In the genomic region with DNA sequence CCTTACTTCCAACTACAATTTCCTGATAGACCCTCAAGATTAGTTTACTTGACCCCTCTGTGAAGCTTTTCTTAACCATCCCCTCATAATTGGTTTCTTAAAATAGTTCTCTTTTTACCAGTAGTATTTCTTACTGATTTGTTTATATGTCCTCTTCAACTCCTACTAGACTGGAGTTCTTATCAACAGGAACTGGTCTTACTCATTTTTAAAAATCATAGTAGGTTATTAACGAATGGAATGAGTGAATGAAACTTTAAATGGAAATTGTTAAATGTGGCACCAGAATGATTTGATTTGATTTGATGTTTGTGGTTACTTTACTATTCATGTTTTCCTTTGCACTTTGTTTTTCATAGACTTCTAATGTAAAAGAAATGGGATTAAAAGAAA, we compare ENCODE assay signal across 13 cellular contexts.
"Had no signal": no experiment of that assay in that cellular context is flagged by ENCODE, and none has a peak within 500 bp of the region (broad histone marks: within the 10 kb centered on the region; RNA-seq: fewer than 3 reads in every experiment).

No MANE protein-coding gene starts in this region.

- H3K9me3 Mint-ChIP-seq: central memory CD8-positive, alpha-beta T cell; memory B cell; naive thymus-derived CD8-positive, alpha-beta T cell; stimulated activated naive B cell treated with anti-CD40 and anti-IgM and Interleukin-4, amounts not matched to agents 10 μg/mL and 1 μg/mL and 100 μg/mL, for 72 hours had no signal

- H3K27me3 Mint-ChIP-seq: central memory CD8-positive, alpha-beta T cell; memory B cell had no signal

- H3K4me3 Mint-ChIP-seq: central memory CD8-positive, alpha-beta T cell; memory B cell; naive thymus-derived CD8-positive, alpha-beta T cell; stimulated activated naive B cell treated with anti-CD40 and anti-IgM and Interleukin-4, amounts not matched to agents 10 μg/mL and 1 μg/mL and 100 μg/mL, for 72 hours had no signal

- H3K27ac Mint-ChIP-seq: stimulated activated naive B cell treated with anti-CD40 and anti-IgM and Interleukin-4, amounts not matched to agents 10 μg/mL and 1 μg/mL and 100 μg/mL, for 72 hours had no signal

- H3K4me1 Mint-ChIP-seq: central memory CD8-positive, alpha-beta T cell had no signal

- ATAC-seq: left ventricle myocardium superior; naive thymus-derived CD8-positive, alpha-beta T cell had no signal

- H3K36me3 Mint-ChIP-seq: stimulated activated naive B cell treated with anti-CD40 and anti-IgM and Interleukin-4, amounts not matched to agents 10 μg/mL and 1 μg/mL and 100 μg/mL, for 72 hours had no signal

- DNase-seq: brain microvascular endothelial cell; cortex of kidney; effector CD4-positive, alpha-beta T cell; foreskin fibroblast; glutamatergic neuron; left ventricle myocardium superior; naive thymus-derived CD8-positive, alpha-beta T cell; nucleus accumbens; RPMI8226; stimulated activated naive B cell treated with anti-CD40 and anti-IgM and Interleukin-4, amounts not matched to agents 10 μg/mL and 1 μg/mL and 100 μg/mL, for 72 hours; trophoblast cell had no signal
